31 cellular contexts compared by ENCODE assay signal in genomic region chr20:57106030-57106682, GRCh38.
DNase-seq lines count a peak whose midpoint lies in the region; ATAC-seq and TF ChIP-seq lines count a peak whose summit lies in the region.
"Had no signal": no experiment of that assay in that cellular context is flagged by ENCODE, and none has a peak within 500 bp of the region (broad histone marks: within the 10 kb centered on the region; RNA-seq: fewer than 3 reads in every experiment).

No MANE protein-coding gene starts in this region.

- H3K4me3 Mint-ChIP-seq in GM23338 (no peak overlapping the region), neural crest cell (no peak overlapping the region)
- H3K4me3 Mint-ChIP-seq: activated CD4-positive, alpha-beta memory T cell treated with anti-CD3 and anti-CD28 coated beads for 36 hours; natural killer cell treated with Interleukin-12 subunit alpha and Interleukin-12 subunit beta and Interleukin-15 and Interleukin-18, amount 100 ng/mL, for 72 hours; stimulated activated memory B cell treated with anti-CD40 and anti-IgM and Interleukin-4, amounts not matched to agents 10 μg/mL and 1 μg/mL and 100 μg/mL, for 72 hours; T-helper 1 cell treated with Interleukin-12 subunit alpha and Interleukin-12 subunit beta and Interleukin-4 antibody, amounts not matched to agents 30 μg/mL and 1 μg/mL, for 36 hours had no signal

- H2AFZ ChIP-seq in GM23338, result peak overlapping the region; percentile 59; the same call in 1 of the 2 replicates
- peak overlapping the region; percentile 94 for H2AFZ ChIP-seq in Karpas-422 (ENCODE audit: low read length)

- intact Hi-C loops in Right ventricle myocardium inferior (cut with DNase I), result no loop called here

- H3K36me3 Mint-ChIP-seq in GM23338 (ENCODE audit: low read depth) (no peaks in the 10 kb centered on the region), neural crest cell (ENCODE audit: low read depth) (no peaks in the 10 kb centered on the region)
- H3K36me3 Mint-ChIP-seq: activated CD4-positive, alpha-beta memory T cell treated with anti-CD3 and anti-CD28 coated beads for 36 hours; IgD-negative memory B cell; natural killer cell treated with Interleukin-12 subunit alpha and Interleukin-12 subunit beta and Interleukin-15 and Interleukin-18, amount 100 ng/mL, for 72 hours; stimulated activated memory B cell treated with anti-CD40 and anti-IgM and Interleukin-4, amounts not matched to agents 10 μg/mL and 1 μg/mL and 100 μg/mL, for 72 hours had no signal

- TF ChIP-seq CTCF in GM23338 (conservative IDR thresholded peaks at IDR 0.05; ENCODE audit: low read depth in 2 of 2), result no peak
- TF ChIP-seq CTCF in neural crest cell (conservative IDR thresholded peaks at IDR 0.05), result no peak

- no peaks in the 10 kb centered on the region for H3F3A ChIP-seq in GM23338 (replicated peaks; ENCODE audit: low read depth)

- H3K9me3 ChIP-seq in Karpas-422 (ENCODE audit: low read length), result no peaks in the 10 kb centered on the region
- H3K9me3 ChIP-seq: BLaER1 treated with 17β-estradiol and CSF1 and Interleukin-3, amounts not matched to agents 10 nM and 100 nM; Peyer's patch; SJSA1; upper lobe of left lung had no signal

- H4K20me1 ChIP-seq in GM23338 (replicated peaks; ENCODE audit: insufficient read depth) (no peaks in the 10 kb centered on the region), Karpas-422 (ENCODE audit: insufficient read depth, low read depth, low read length) (no peaks in the 10 kb centered on the region)
- H4K20me1 ChIP-seq: BLaER1 treated with 17β-estradiol and CSF1 and Interleukin-3, amounts not matched to agents 10 nM and 100 nM had no signal

- H3K36me3 ChIP-seq in GM23338 (ENCODE audit: insufficient read depth) (no peaks in the 10 kb centered on the region), Karpas-422 (ENCODE audit: insufficient read depth, low read length) (no peaks in the 10 kb centered on the region)
- H3K36me3 ChIP-seq: BLaER1 treated with 17β-estradiol and CSF1 and Interleukin-3, amounts not matched to agents 10 nM and 100 nM; Peyer's patch; SJSA1; upper lobe of left lung had no signal

- DNase-seq in GM23338 (ENCODE audit: low spot score) (peak; percentile 38), Karpas-422 (peak; percentile 91), SK-N-DZ (ENCODE audit: low spot score) (peak; percentile 64), neural crest cell (ENCODE audit: low read depth, low spot score) (no peak), Right ventricle myocardium inferior (ENCODE audit: missing footprints) (no peak), ureter (ENCODE audit: low spot score) (no peak), activated T-cell treated with anti-CD3 and anti-CD28 coated beads for 4 hours (no peak), HUDEP-2 (lab: John Stamatoyannopoulos, UW; ENCODE audit: unreplicated experiment in 76 of 76) (no peak)
- DNase-seq: activated CD4-positive, alpha-beta memory T cell treated with anti-CD3 and anti-CD28 coated beads for 36 hours; activated CD4-positive, CD25-positive, alpha-beta regulatory T cell treated with anti-CD3 and anti-CD28 coated beads, Interleukin-2, amount 50 U/mL, for 72 hours; activated naive CD4-positive, alpha-beta T cell treated with Interleukin-2 at 50 U/mL for 16 hours; caudate nucleus; DMS53; effector CD8-positive, alpha-beta T cell; GDM1; hippocampal formation; mammary epithelial cell; NCI-H2081; NCI-H2227 treated with DMSO at 0.1 percent for 48 hours; NCI-H526; Peyer's patch; stimulated activated CD4-positive, alpha-beta T cell treated with anti-CD3 and anti-CD28 coated beads, Interleukin-15, amount 100 ng/mL, for 24 hours; upper lobe of left lung had no signal

- H3K9me2 ChIP-seq in GM23338 (ENCODE audit: insufficient read depth) (no peaks in the 10 kb centered on the region; the same call in 1 of the 2 replicates), Karpas-422 (replicated peaks; ENCODE audit: insufficient read depth, low read length) (no peaks in the 10 kb centered on the region)

- no peak overlapping the region for H3K4me2 ChIP-seq in GM23338
- H3K4me2 ChIP-seq in Karpas-422 (ENCODE audit: low read depth, low read length, poor library complexity, severe bottlenecking), result peak overlapping the region; percentile 40

- H3K4me3 ChIP-seq in GM23338 (no peak overlapping the region), Karpas-422 (ENCODE audit: low read length) (peak overlapping the region; percentile 30; the same call in 1 of the 2 replicates)
- H3K4me3 ChIP-seq: BLaER1 treated with 17β-estradiol and CSF1 and Interleukin-3, amounts not matched to agents 10 nM and 100 nM; coronary artery; Peyer's patch; SJSA1; upper lobe of left lung had no signal

- H3K4me1 ChIP-seq in GM23338 (ENCODE audit: insufficient read depth) (no peaks in the 10 kb centered on the region), Karpas-422 (ENCODE audit: low read length) (peaks cover 12% of the 10 kb centered on the region)
- H3K4me1 ChIP-seq: Peyer's patch, SJSA1, upper lobe of left lung had no signal

- H3K27ac ChIP-seq in GM23338 (ENCODE audit: low read depth), result no peak overlapping the region
- H3K27ac ChIP-seq in Karpas-422 (ENCODE audit: low read length), result no peak overlapping the region
- H3K27ac ChIP-seq: BLaER1 treated with 17β-estradiol and CSF1 and Interleukin-3, amounts not matched to agents 10 nM and 100 nM; coronary artery; epithelial cell of prostate; Peyer's patch; SJSA1; upper lobe of left lung had no signal

- H3K9ac ChIP-seq in Karpas-422 (ENCODE audit: low read length), result 0 out of 2 replicates have a peak overlapping the region, but pooled peaks have one; percentile 27
- H3K9ac ChIP-seq: BLaER1 treated with 17β-estradiol and CSF1 and Interleukin-3, amounts not matched to agents 10 nM and 100 nM had no signal

- no peak overlapping the region for H3K27ac Mint-ChIP-seq in GM23338
- peak overlapping the region; percentile 70 for H3K27ac Mint-ChIP-seq in neural crest cell (ENCODE audit: unreplicated experiment)
- H3K27ac Mint-ChIP-seq: activated CD4-positive, alpha-beta memory T cell treated with anti-CD3 and anti-CD28 coated beads for 36 hours; IgD-negative memory B cell; natural killer cell treated with Interleukin-12 subunit alpha and Interleukin-12 subunit beta and Interleukin-15 and Interleukin-18, amount 100 ng/mL, for 72 hours; stimulated activated memory B cell treated with anti-CD40 and anti-IgM and Interleukin-4, amounts not matched to agents 10 μg/mL and 1 μg/mL and 100 μg/mL, for 72 hours; T-helper 1 cell treated with Interleukin-12 subunit alpha and Interleukin-12 subunit beta and Interleukin-4 antibody, amounts not matched to agents 30 μg/mL and 1 μg/mL, for 36 hours had no signal

- H3K27me3 ChIP-seq in GM23338 (ENCODE audit: insufficient read depth) (no peaks in the 10 kb centered on the region), Karpas-422 (ENCODE audit: low read length) (no peaks in the 10 kb centered on the region)
- H3K27me3 ChIP-seq: BLaER1 treated with 17β-estradiol and CSF1 and Interleukin-3, amounts not matched to agents 10 nM and 100 nM; Peyer's patch; SJSA1; upper lobe of left lung had no signal

- H3K4me1 Mint-ChIP-seq in GM23338 (no peaks in the 10 kb centered on the region; the same call in 2 of the 3 replicates), neural crest cell (peaks cover 6% of the 10 kb centered on the region)
- H3K4me1 Mint-ChIP-seq: IgD-negative memory B cell; stimulated activated memory B cell treated with anti-CD40 and anti-IgM and Interleukin-4, amounts not matched to agents 10 μg/mL and 1 μg/mL and 100 μg/mL, for 72 hours had no signal

- no peak for ATAC-seq in GM23338
- ATAC-seq in Right ventricle myocardium inferior, result no peak
- ATAC-seq: natural killer cell treated with Interleukin-12 subunit alpha and Interleukin-12 subunit beta and Interleukin-15 and Interleukin-18, amount 100 ng/mL, for 72 hours; stimulated activated memory B cell treated with anti-CD40 and anti-IgM and Interleukin-4, amounts not matched to agents 10 μg/mL and 1 μg/mL and 100 μg/mL, for 72 hours had no signal

- no peaks in the 10 kb centered on the region; the same call in 1 of the 3 replicates for H3K9me3 Mint-ChIP-seq in GM23338
- H3K9me3 Mint-ChIP-seq in neural crest cell, result no peaks in the 10 kb centered on the region
- H3K9me3 Mint-ChIP-seq: activated CD4-positive, alpha-beta memory T cell treated with anti-CD3 and anti-CD28 coated beads for 36 hours; natural killer cell treated with Interleukin-12 subunit alpha and Interleukin-12 subunit beta and Interleukin-15 and Interleukin-18, amount 100 ng/mL, for 72 hours; T-helper 1 cell treated with Interleukin-12 subunit alpha and Interleukin-12 subunit beta and Interleukin-4 antibody, amounts not matched to agents 30 μg/mL and 1 μg/mL, for 36 hours had no signal

- H3K79me2 ChIP-seq in GM23338 (replicated peaks; ENCODE audit: insufficient read depth) (no peaks in the 10 kb centered on the region), Karpas-422 (ENCODE audit: low read length) (no peaks in the 10 kb centered on the region)

- H3K27me3 Mint-ChIP-seq in GM23338 (ENCODE audit: insufficient read depth, low read depth, poor library complexity) (peaks cover 2% of the 10 kb centered on the region), neural crest cell (ENCODE audit: low read depth) (no peaks in the 10 kb centered on the region)

TF ChIP-seq in GM23338, 12 proteins besides CTCF, POLR2A, EP300 and RAD21:
- TF ChIP-seq ZNF331 (CRISPR knock-in tag; IDR thresholded peaks at IDR 0.05; ENCODE audit: low read depth) (no peak), ZNF114 (CRISPR knock-in tag; IDR thresholded peaks at IDR 0.05) (no peak), CREB1 (CRISPR knock-in tag; IDR thresholded peaks at IDR 0.05; ENCODE audit: low read depth) (no peak)
TF ChIP-seq in GM23338: peak in this region for 0.

Comparison
In these comparisons a context has a peak if more than half of its experiments do, and no peak if none do; other contexts are left out.
1. DNase-seq: peak in GM23338 (single experiment), Karpas-422 (single experiment) and SK-N-DZ (single experiment); none in neural crest cell (single experiment), Right ventricle myocardium inferior (single experiment), ureter (single experiment), activated T-cell treated with anti-CD3 and anti-CD28 coated beads for 4 hours (single experiment) and HUDEP-2 (0 of 76).